In the genomic region with DNA sequence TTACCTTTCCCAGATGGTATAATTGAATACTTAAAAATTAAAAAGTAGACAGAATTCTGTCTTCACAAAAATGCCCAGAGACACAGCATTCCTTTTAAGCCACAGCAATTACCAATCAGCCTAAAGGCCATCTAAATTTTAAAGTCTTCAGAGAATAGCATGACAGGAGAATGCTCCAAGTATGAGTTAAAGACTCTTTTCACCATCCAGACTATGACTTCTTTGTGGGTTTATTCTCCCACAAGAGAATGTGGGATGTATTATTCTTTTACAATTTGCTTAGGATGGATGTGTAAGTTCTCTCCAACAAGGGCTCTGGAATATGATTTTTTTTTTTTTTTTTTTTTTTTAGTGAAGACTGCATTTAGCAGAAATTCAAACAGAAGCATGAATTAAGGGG, we compare ENCODE assay signal across 24 cellular contexts.
"Had no signal": no experiment of that assay in that cellular context is flagged by ENCODE, and none has a peak within 500 bp of the region (broad histone marks: within the 10 kb centered on the region; RNA-seq: fewer than 3 reads in every experiment).

No MANE protein-coding gene starts in this region.

- H3K27me3 ChIP-seq: brain microvascular endothelial cell, spleen, tibial nerve had no signal

- H3K27ac ChIP-seq: brain microvascular endothelial cell, parathyroid adenoma, psoas muscle, spleen, tibial nerve had no signal

- H3K4me3 ChIP-seq: psoas muscle, spleen, tibial nerve had no signal

- H3K36me3 ChIP-seq: brain microvascular endothelial cell, spleen, tibial nerve had no signal

- FAIRE-seq: kidney had no signal

- DNase-seq: activated CD4-positive, alpha-beta memory T cell treated with anti-CD3 and anti-CD28 coated beads for 36 hours; activated CD4-positive, alpha-beta T cell treated with anti-CD3 and anti-CD28 coated beads, Interleukin-2, amount 10 ng/mL, durations not matched to agents 24 days and 14 days; activated CD4-positive, CD25-positive, alpha-beta regulatory T cell treated with anti-CD3 and anti-CD28 coated beads, Interleukin-2, amount 50 U/mL, for 72 hours; activated CD8-positive, alpha-beta memory T cell treated with anti-CD3 and anti-CD28 coated beads, Interleukin-2, amount 50 U/mL, for 48 hours; activated gamma-delta T cell treated with Interleukin-2 at 50 U/mL for 16 hours; activated naive CD4-positive, alpha-beta T cell treated with anti-CD3 and anti-CD28 coated beads, Interleukin-2, amount 50 U/mL, for 16 hours; activated T-cell treated with anti-CD3 and anti-CD28 coated beads, Interleukin-2, amount 50 U/mL, for 4 hours; anterior cingulate cortex; brain microvascular endothelial cell; cortex of kidney; effector memory CD8-positive, alpha-beta T cell; erythroblast; head of caudate nucleus; hypothalamus; immature natural killer cell; kidney; left colon; mammary epithelial cell; psoas muscle; spleen; stimulated activated naive CD4-positive, alpha-beta T cell treated with Interleukin-2 at 50 U/mL for 16 hours; T-helper 2 cell had no signal

- H3K4me1 ChIP-seq: parathyroid adenoma had no signal

- H3K9me3 ChIP-seq: psoas muscle, spleen, tibial nerve had no signal
